In the genomic region with DNA sequence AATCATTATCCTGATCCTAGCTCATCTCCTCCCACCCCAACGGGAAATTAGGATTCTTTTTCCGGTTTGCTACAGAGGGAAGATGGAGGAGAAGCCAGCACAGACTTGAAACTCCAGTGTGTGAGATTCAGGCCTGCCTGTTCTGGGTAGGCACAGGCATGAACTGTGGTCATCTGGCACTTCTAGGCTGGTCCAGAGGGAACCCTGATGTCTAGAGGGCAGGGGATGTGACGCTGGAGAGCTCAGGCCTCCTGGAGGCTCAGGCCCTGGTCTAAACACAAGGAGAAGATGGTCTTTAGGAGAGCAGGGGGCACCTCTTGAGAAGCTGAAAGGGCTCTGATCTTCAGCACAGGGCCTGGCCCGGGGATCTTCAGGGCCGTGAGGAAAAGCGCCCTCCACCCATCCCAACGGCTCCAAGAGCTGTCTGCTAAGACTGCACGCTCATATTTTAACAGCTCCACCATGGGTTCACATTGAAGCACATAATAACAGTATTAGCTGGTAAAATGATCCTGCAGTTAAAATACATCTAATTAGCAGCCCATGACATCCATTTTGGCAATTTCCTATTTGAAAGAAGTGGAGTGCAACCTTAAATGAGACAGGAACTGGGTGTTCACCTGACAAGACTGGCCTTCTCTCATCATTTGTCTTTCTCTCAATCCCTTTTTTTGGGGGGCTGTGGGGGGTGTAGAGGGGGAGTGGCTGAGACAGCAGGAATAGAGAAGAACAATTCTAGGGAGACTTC, we compare ENCODE assay signal across 14 cellular contexts. TPM values are rescaled to one million over a fixed set of nuclear protein-coding genes. Genes with fewer than 3 reads are reported as not detected.
DNase-seq lines count a peak whose midpoint lies in the region; ATAC-seq and TF ChIP-seq lines count a peak whose summit lies in the region.
"Had no signal": no experiment of that assay in that cellular context is flagged by ENCODE, and none has a peak within 500 bp of the region (broad histone marks: within the 10 kb centered on the region; RNA-seq: fewer than 3 reads in every experiment).

No MANE protein-coding gene starts in this region.

- intact Hi-C loops in CD8-positive, alpha-beta T cell (cut with DNase I, micrococcal nuclease), result no loop called here

- peak overlapping the region; percentile 22 for H3K9ac ChIP-seq in HUES6 (ENCODE audit: low read length)

- peak overlapping the region; percentile 99 for H3K27ac Mint-ChIP-seq in CD8-positive, alpha-beta T cell
- H3K27ac Mint-ChIP-seq in activated naive CD8-positive, alpha-beta T cell, result peak overlapping the region; percentile 98
- peak overlapping the region; percentile 72 to 83 for H3K27ac Mint-ChIP-seq in natural killer cell treated with Interleukin-12 subunit alpha and Interleukin-12 subunit beta and Interleukin-15 and Interleukin-18, amount 100 ng/mL, for 72 hours
- H3K27ac Mint-ChIP-seq: IgD-negative memory B cell had no signal

- H3K4me1 Mint-ChIP-seq in CD8-positive, alpha-beta T cell (ENCODE audit: low read depth), result peaks cover 98% of the 10 kb centered on the region
- peaks cover 97% of the 10 kb centered on the region for H3K4me1 Mint-ChIP-seq in activated naive CD8-positive, alpha-beta T cell (ENCODE audit: low read depth)
- H3K4me1 Mint-ChIP-seq in natural killer cell treated with Interleukin-12 subunit alpha and Interleukin-12 subunit beta and Interleukin-15 and Interleukin-18, amount 100 ng/mL, for 72 hours (ENCODE audit: low read depth in 2 of 2), result peaks cover 72 to 88% of the 10 kb centered on the region in 2 donors
- H3K4me1 Mint-ChIP-seq: IgD-negative memory B cell had no signal

- H3K27me3 Mint-ChIP-seq in CD8-positive, alpha-beta T cell (ENCODE audit: low read depth), result no peaks in the 10 kb centered on the region
- H3K27me3 Mint-ChIP-seq in activated naive CD8-positive, alpha-beta T cell, result no peaks in the 10 kb centered on the region
- H3K27me3 Mint-ChIP-seq in natural killer cell treated with Interleukin-12 subunit alpha and Interleukin-12 subunit beta and Interleukin-15 and Interleukin-18, amount 100 ng/mL, for 72 hours, result no peaks in the 10 kb centered on the region

- CTCF ChIA-PET in CD8-positive, alpha-beta T cell (lab: Charles Lee), result interaction anchor here (0.6 to 21.1 kb wide), 9 partner anchors 8 to 42 kb away, joined by 3 to 284 read pairs (median 6); no protein-coding TSS in a partner anchor

- H3K27me3 ChIP-seq in CD8-positive, alpha-beta T cell (ENCODE audit: insufficient read depth, low read length), result no peaks in the 10 kb centered on the region
- H3K27me3 ChIP-seq in HUES6 (ENCODE audit: control insufficient read depth, insufficient read depth, low read length), result no peaks in the 10 kb centered on the region

- POLR2A ChIA-PET in CD8-positive, alpha-beta T cell (lab: Charles Lee), result interaction anchor here (0.8 to 63.2 kb wide), 4 partner anchors 10 to 1053 kb away, joined by 3 to 2179 read pairs (median 1091); partner anchors contain the start of genes BCL11B and EVL

- no peaks in the 10 kb centered on the region for H3K9me3 ChIP-seq in CD8-positive, alpha-beta T cell (ENCODE audit: low read length)
- no peaks in the 10 kb centered on the region for H3K9me3 ChIP-seq in HUES6 (ENCODE audit: control insufficient read depth, insufficient read depth, low read depth, low read length)

- peak overlapping the region; percentile 45 for H3K4me3 ChIP-seq in CD8-positive, alpha-beta T cell (ENCODE audit: low read depth, low read length)
- H3K4me3 ChIP-seq in HUES6 (ENCODE audit: low read depth, low read length), result no peak overlapping the region

- TF ChIP-seq CTCF in CD8-positive, alpha-beta T cell (IDR thresholded peaks at IDR 0.05), result no peak

- DNase-seq in CD8-positive, alpha-beta T cell, result peak in 1 of 7 experiments; percentile 18
- DNase-seq in natural killer cell treated with Interleukin-12 subunit alpha and Interleukin-12 subunit beta and Interleukin-15 and Interleukin-18, amount 100 ng/mL, for 72 hours (ENCODE audit: low spot score), result no peak
- DNase-seq in amniotic stem cell (lab: John Stamatoyannopoulos, UW), result no peak
- DNase-seq: mesenchymal stem cell; MV-4-11; NCI-H2171; NK-92 treated with Interleukin-12 subunit alpha and Interleukin-12 subunit beta, amount 100 ng/mL, for 24 hours had no signal

- ATAC-seq in CD8-positive, alpha-beta T cell, result no peak
- no peak for ATAC-seq in natural killer cell treated with Interleukin-12 subunit alpha and Interleukin-12 subunit beta and Interleukin-15 and Interleukin-18, amount 100 ng/mL, for 72 hours
- ATAC-seq in GM21367 (IDR thresholded peaks at IDR 0.05; ENCODE audit: unreplicated experiment), result no peak
- ATAC-seq in GM18861 (IDR thresholded peaks at IDR 0.05; ENCODE audit: unreplicated experiment), result no peak
- ATAC-seq: Right ventricle myocardium inferior had no signal

- peak overlapping the region; percentile 79 for H3K27ac ChIP-seq in CD8-positive, alpha-beta T cell (ENCODE audit: low read depth, low read length)
- peak overlapping the region; percentile 67; the same call in 1 of the 2 replicates for H3K27ac ChIP-seq in HUES6 (ENCODE audit: low read depth, low read length)
- H3K27ac ChIP-seq: C4-2B had no signal

- H3K36me3 ChIP-seq in CD8-positive, alpha-beta T cell (ENCODE audit: insufficient read depth, low read length), result peaks cover 26% of the 10 kb centered on the region
- H3K36me3 ChIP-seq in HUES6 (ENCODE audit: control insufficient read depth, insufficient read depth, low read length), result no peaks in the 10 kb centered on the region

- H3K4me3 Mint-ChIP-seq in CD8-positive, alpha-beta T cell, result peak overlapping the region; percentile 85
- peak overlapping the region; percentile 88 for H3K4me3 Mint-ChIP-seq in activated naive CD8-positive, alpha-beta T cell
- H3K4me3 Mint-ChIP-seq in natural killer cell treated with Interleukin-12 subunit alpha and Interleukin-12 subunit beta and Interleukin-15 and Interleukin-18, amount 100 ng/mL, for 72 hours, result peak overlapping the region; percentile 73

- peaks cover 100% of the 10 kb centered on the region for H3K4me1 ChIP-seq in CD8-positive, alpha-beta T cell (ENCODE audit: insufficient read depth, low read length)
- H3K4me1 ChIP-seq in HUES6 (ENCODE audit: control insufficient read depth, insufficient read depth, low read length), result peaks cover 75% of the 10 kb centered on the region

- peaks cover 54% of the 10 kb centered on the region for H3K36me3 Mint-ChIP-seq in CD8-positive, alpha-beta T cell
- H3K36me3 Mint-ChIP-seq in activated naive CD8-positive, alpha-beta T cell, result peaks cover 7% of the 10 kb centered on the region
- peaks cover 10% of the 10 kb centered on the region for H3K36me3 Mint-ChIP-seq in natural killer cell treated with Interleukin-12 subunit alpha and Interleukin-12 subunit beta and Interleukin-15 and Interleukin-18, amount 100 ng/mL, for 72 hours

- H3K9me3 Mint-ChIP-seq in CD8-positive, alpha-beta T cell, result no peaks in the 10 kb centered on the region
- no peaks in the 10 kb centered on the region for H3K9me3 Mint-ChIP-seq in activated naive CD8-positive, alpha-beta T cell (ENCODE audit: low read depth)
- no peaks in the 10 kb centered on the region for H3K9me3 Mint-ChIP-seq in natural killer cell treated with Interleukin-12 subunit alpha and Interleukin-12 subunit beta and Interleukin-15 and Interleukin-18, amount 100 ng/mL, for 72 hours

RNA-seq across cellular contexts. Expression of gene BCL11B, which starts 35.4 kb away (rescaled TPM):
- 100 to 1,000 TPM; 273 to 284 TPM for total RNA-seq in CD8-positive, alpha-beta T cell
- 10 to 100 TPM; 12.9 to 27.6 TPM for total RNA-seq in natural killer cell treated with Interleukin-12 subunit alpha and Interleukin-12 subunit beta and Interleukin-15 and Interleukin-18, amount 100 ng/mL, for 72 hours

Comparison
In these comparisons a context has a peak if more than half of its experiments do, and no peak if none do; other contexts are left out.
1. RNA of gene BCL11B, which starts 35.4 kb away (total RNA-seq): 273 to 284 TPM in CD8-positive, alpha-beta T cell; 12.9 to 27.6 TPM in natural killer cell treated with Interleukin-12 subunit alpha and Interleukin-12 subunit beta and Interleukin-15 and Interleukin-18, amount 100 ng/mL, for 72 hours; every median in the first group is over 4 times any median in the second.
2. Peak in every context shown above with its lines, with median percentiles within 50 percentile points of each other: H3K27ac Mint-ChIP-seq and H3K4me3 Mint-ChIP-seq.